ENCODE assay signal across 1 cellular context in the genomic region with DNA sequence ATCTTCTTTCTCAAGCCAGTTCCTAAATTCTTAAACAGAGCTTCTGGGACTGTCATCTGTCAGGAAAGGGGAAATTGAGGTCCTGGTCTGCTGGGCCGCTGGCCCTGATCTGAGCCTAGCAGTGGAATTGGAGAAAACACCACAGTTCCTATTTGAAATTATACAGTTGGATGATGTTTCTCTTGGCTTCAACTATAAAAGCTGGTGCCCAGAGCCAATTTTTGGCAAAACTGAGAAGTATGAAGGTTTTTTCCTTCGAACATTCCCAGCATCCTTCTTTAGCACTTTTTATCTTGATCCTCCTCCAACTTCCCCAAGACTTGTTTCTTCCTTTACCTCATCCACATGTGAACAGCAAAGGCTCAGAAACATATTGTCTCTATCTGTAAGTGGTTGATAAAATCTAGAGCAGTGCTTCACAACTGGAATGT.
TF ChIP-seq lines count a peak whose summit lies in the region.

No MANE protein-coding gene starts in this region.

TF ChIP-seq in endothelial cell of umbilical vein, 7 proteins besides CTCF, POLR2A, EP300 and RAD21 (continued from another document):
- no peak for TF ChIP-seq JUN (IDR thresholded peaks at IDR 0.05; ENCODE audit: borderline replicate concordance, insufficient read depth, insufficient read length, low read depth)
